In the genomic region with DNA sequence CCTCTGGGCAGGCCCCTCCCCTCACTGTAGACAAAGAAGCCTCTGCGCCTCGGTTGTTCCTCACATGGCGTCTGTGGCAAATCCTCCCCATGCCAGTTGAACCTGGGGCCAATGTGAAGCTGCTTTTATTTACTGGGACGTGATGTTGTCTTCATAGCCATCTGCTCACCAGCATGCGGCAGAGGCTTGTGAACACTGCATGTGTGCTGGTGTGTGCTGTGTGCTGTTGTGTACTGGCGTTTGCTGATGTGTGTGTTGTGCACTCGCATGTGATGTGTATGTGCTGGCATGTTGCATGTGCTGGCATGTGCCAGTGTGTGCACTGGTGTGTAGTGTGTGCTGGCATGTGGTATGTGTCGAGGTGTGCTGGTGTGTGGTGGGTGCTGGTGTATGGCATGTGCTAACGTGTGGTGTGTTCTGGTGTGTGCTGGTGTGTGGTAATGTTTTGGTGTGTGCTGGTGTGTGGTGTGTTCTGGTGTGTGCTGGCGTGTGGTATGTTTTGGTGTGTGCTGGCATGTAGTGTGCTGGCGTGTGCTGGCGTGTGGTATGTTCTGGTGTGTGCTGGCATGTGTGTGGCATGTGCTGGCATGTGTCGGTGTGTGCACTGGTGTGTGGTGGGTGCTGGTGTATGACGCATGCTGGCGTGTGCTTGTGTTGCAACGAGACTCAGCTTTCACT, we compare ENCODE assay signal across 8 cellular contexts. TPM values are rescaled to one million over a fixed set of nuclear protein-coding genes. Genes with fewer than 3 reads are reported as not detected.
A peak's percentile ranks its signal among the peaks of the same experiment; 100 is the strongest.
DNase-seq lines count a peak whose midpoint lies in the region; ATAC-seq, FAIRE-seq and TF ChIP-seq lines count a peak whose summit lies in the region.

No MANE protein-coding gene starts in this region.

- TF ChIP-seq EP300 in GM12878 (IDR thresholded peaks at IDR 0.05; ENCODE audit: borderline replicate concordance in 1 of 2, control insufficient read depth in 1 of 2, low read depth in 2 of 2, low read length in 2 of 2), result no peak

- H3K27me3 ChIP-seq in Caco-2 (replicated peaks; ENCODE audit: control insufficient read depth, insufficient read depth, low read length), result no peaks in the 10 kb centered on the region
- no peaks in the 10 kb centered on the region for H3K27me3 ChIP-seq in GM12878 (replicated peaks in 1 of 2; ENCODE audit: control insufficient read depth in 2 of 2, insufficient read depth in 2 of 2, low read length in 1 of 2)
- no peaks in the 10 kb centered on the region for H3K27me3 ChIP-seq in colonic mucosa

- H3K4me3 ChIP-seq in Caco-2 (ENCODE audit: low read depth, low read length), result no peak overlapping the region
- no peak overlapping the region for H3K4me3 ChIP-seq in GM12878
- no peak overlapping the region for H3K4me3 ChIP-seq in colonic mucosa

- SMC1A ChIA-PET in GM12878 (lab: Charles Lee; ENCODE audit: uncharacterized antibody, unreplicated experiment), result interaction anchor here (0.7 to 1.1 kb wide), 4 partner anchors 9 to 165 kb away, joined by 3 to 16 read pairs (median 4); no protein-coding TSS in a partner anchor

- H3K4me3 Mint-ChIP-seq in Caco-2 (ENCODE audit: unreplicated experiment) (no peak overlapping the region), HFFc6 (no peak overlapping the region), nephron (no peak overlapping the region)

- CTCF ChIA-PET in Caco-2 (lab: Charles Lee), result interaction anchor here (0.6 to 1.1 kb wide), 10 partner anchors 10 to 186 kb away, joined by 3 to 10 read pairs (median 4); no protein-coding TSS in a partner anchor
- CTCF ChIA-PET in GM12878 (lab: Yijun Ruan, JAX), result interaction anchor here (0.6 to 2.3 kb wide), 16 partner anchors 10 to 201 kb away, joined by 3 to 19 read pairs (median 4); no protein-coding TSS in a partner anchor

- H3K9ac ChIP-seq in GM12878 (ENCODE audit: control insufficient read depth, insufficient read depth, low read length), result no peak overlapping the region
- no peak overlapping the region for H3K9ac ChIP-seq in colonic mucosa (ENCODE audit: low read depth in 2 of 2, low read length in 2 of 2)

- H3K27ac ChIP-seq in GM12878 (ENCODE audit: control insufficient read depth, insufficient read depth) (no peak overlapping the region), colonic mucosa (no peak overlapping the region)

- peak overlapping the region; percentile 41; the same call in 1 of the 2 replicates for H3K4me2 ChIP-seq in GM12878 (ENCODE audit: control insufficient read depth, insufficient read depth)

- no peaks in the 10 kb centered on the region for H3K27me3 Mint-ChIP-seq in Caco-2 (ENCODE audit: insufficient read depth, unreplicated experiment)
- peaks cover 1% of the 10 kb centered on the region; the same call in 1 of the 2 replicates for H3K27me3 Mint-ChIP-seq in HFFc6 (ENCODE audit: insufficient read depth)
- H3K27me3 Mint-ChIP-seq in nephron (ENCODE audit: low read depth), result no peaks in the 10 kb centered on the region

- no peaks in the 10 kb centered on the region for H3K9me3 Mint-ChIP-seq in Caco-2 (ENCODE audit: unreplicated experiment)
- no peaks in the 10 kb centered on the region for H3K9me3 Mint-ChIP-seq in HFFc6
- no peaks in the 10 kb centered on the region for H3K9me3 Mint-ChIP-seq in nephron

- TF ChIP-seq CTCF in Caco-2 (IDR thresholded peaks at IDR 0.05; ENCODE audit: insufficient read depth in 1 of 2, low read depth in 1 of 2, low read length in 1 of 2, severe bottlenecking in 1 of 2, unreplicated experiment in 1 of 2), result no peak
- TF ChIP-seq CTCF in HFFc6 (IDR thresholded peaks at IDR 0.05), result no peak
- no peak for TF ChIP-seq CTCF in GM12878 (IDR thresholded peaks at IDR 0.05 in 2 of 3, conservative IDR thresholded peaks at IDR 0.05 in 1 of 3; ENCODE audit: control insufficient read depth in 2 of 3, extremely low read depth in 1 of 3, insufficient read depth in 1 of 3, low read depth in 3 of 3, low read length in 3 of 3)
- TF ChIP-seq CTCF in nephron (IDR thresholded peaks at IDR 0.05; ENCODE audit: unreplicated experiment in 3 of 3), result no peak
- no peak for TF ChIP-seq CTCF in colonic mucosa (IDR thresholded peaks at IDR 0.05)

- ATAC-seq in GM12878, result peak; percentile 51
- no peak for ATAC-seq in HG02981 (IDR thresholded peaks at IDR 0.05; ENCODE audit: unreplicated experiment)
- ATAC-seq in HG03196 (IDR thresholded peaks at IDR 0.05; ENCODE audit: unreplicated experiment), result no peak

- peak; percentile 54; the same call in 1 of the 2 replicates for TF ChIP-seq POLR2A in GM12878 (IDR thresholded peaks at IDR 0.05; ENCODE audit: low read depth, low read length)

- H3K36me3 ChIP-seq in Caco-2 (ENCODE audit: control insufficient read depth, insufficient read depth, low read length), result 0 out of 2 replicates have a peak, but pooled peaks cover 1% of the 10 kb centered on the region
- H3K36me3 ChIP-seq in GM12878 (ENCODE audit: control insufficient read depth in 2 of 2, insufficient read depth in 2 of 2, low read length in 1 of 2), result peaks cover 17 to 25% of the 10 kb centered on the region in 2 experiments; a peak in 3 of 4 replicates
- peaks cover 10% of the 10 kb centered on the region for H3K36me3 ChIP-seq in colonic mucosa

- intact Hi-C loops in Caco-2 (cut with micrococcal nuclease; ENCODE audit: unreplicated experiment), result loop anchor here (1.0 kb wide), 1 partner anchor 164 kb away; no protein-coding TSS in a partner anchor
- intact Hi-C loops in GM12878 (cut with micrococcal nuclease; ENCODE audit: unreplicated experiment), result loop anchor here (1.0 kb wide), 1 partner anchor 164 kb away; no protein-coding TSS in a partner anchor
- intact Hi-C loops in colonic mucosa (cut with DNase I), result loop anchor here (1.0 kb wide), 1 partner anchor 165 kb away; no protein-coding TSS in a partner anchor

- in situ Hi-C loops in GM12878 (cut with MboI), result loop anchor here (5.0 kb wide), 1 partner anchor 168 kb away; no protein-coding TSS in a partner anchor

- H3K9me3 ChIP-seq in Caco-2 (no peaks in the 10 kb centered on the region), GM12878 (replicated peaks; ENCODE audit: control insufficient read depth, insufficient read depth, low read length) (no peaks in the 10 kb centered on the region), colonic mucosa (no peaks in the 10 kb centered on the region)

- no peaks in the 10 kb centered on the region for H4K20me1 ChIP-seq in GM12878 (ENCODE audit: control insufficient read depth, insufficient read depth)

- BruUV-seq in Caco-2 (replicated peaks; lab: Mats Ljungman, UMichigan) (no TSS peak), GM12878 (replicated peaks; lab: Mats Ljungman, UMichigan) (no TSS peak)

- WGBS in GM12878 (ENCODE audit: insufficient coverage, insufficient replicate concordance, low lambda C conversion rate, missing lambda C conversion rate), result 78% methylated on average over 16 of the region's 16 CpGs

- DNase-seq in Caco-2 (no peak), HFFc6 (no peak), GM12878 (ENCODE audit: low read depth, low spot score) (no peak), colonic mucosa (no peak)
- DNase-seq in activated CD4-positive, CD25-positive, alpha-beta regulatory T cell treated with anti-CD3 and anti-CD28 coated beads, Interleukin-2, amount 50 U/mL, for 72 hours, result no peak

- H3K27ac Mint-ChIP-seq in Caco-2 (ENCODE audit: unreplicated experiment) (peak overlapping the region; percentile 29), HFFc6 (peak overlapping the region; percentile 71), nephron (peak overlapping the region in 2 of 3 experiments; percentile 2 to 51)

- RAD21 ChIA-PET in GM12878 (lab: Charles Lee; ENCODE audit: unreplicated experiment), result interaction anchor here (0.7 kb wide), 2 partner anchors 53 to 106 kb away, joined by 3 to 5 read pairs; no protein-coding TSS in a partner anchor

- TF ChIP-seq RAD21 in GM12878 (IDR thresholded peaks at IDR 0.05; ENCODE audit: insufficient read depth, low read depth, low read length), result no peak

- no peaks in the 10 kb centered on the region; the same call in none of the 2 replicates for H3K79me2 ChIP-seq in GM12878 (ENCODE audit: control insufficient read depth, insufficient read depth, low read length)

- H3K36me3 Mint-ChIP-seq in Caco-2 (ENCODE audit: insufficient read depth, unreplicated experiment), result peaks cover 8% of the 10 kb centered on the region
- H3K36me3 Mint-ChIP-seq in HFFc6 (ENCODE audit: low read depth), result peaks cover 5% of the 10 kb centered on the region; the same call in 1 of the 2 replicates
- H3K36me3 Mint-ChIP-seq in nephron (ENCODE audit: low read depth), result peaks cover 18% of the 10 kb centered on the region

- H2AFZ ChIP-seq in GM12878 (ENCODE audit: control insufficient read depth, low read depth, low read length), result no peak overlapping the region

- FAIRE-seq in GM12878 (lab: Jason Lieb, UNC), result no peak

- POLR2A ChIA-PET in Caco-2 (lab: Charles Lee), result no interaction called here
- POLR2A ChIA-PET in GM12878 (lab: Charles Lee), result no interaction called here

- H3K4me1 ChIP-seq in Caco-2, result no peaks in the 10 kb centered on the region
- peaks cover 6% of the 10 kb centered on the region for H3K4me1 ChIP-seq in GM12878 (ENCODE audit: control insufficient read depth, insufficient read depth, low read length)
- no peaks in the 10 kb centered on the region for H3K4me1 ChIP-seq in colonic mucosa

- H3K4me1 Mint-ChIP-seq in Caco-2 (ENCODE audit: low read depth, unreplicated experiment), result peaks cover 12% of the 10 kb centered on the region
- peaks cover 7% of the 10 kb centered on the region for H3K4me1 Mint-ChIP-seq in HFFc6 (ENCODE audit: low read depth)
- H3K4me1 Mint-ChIP-seq in nephron, result peaks cover 25% of the 10 kb centered on the region

TF ChIP-seq in GM12878, 131 proteins besides CTCF, POLR2A, EP300 and RAD21 (continues in another document):
- peak; percentile 99 for TF ChIP-seq HDGF (IDR thresholded peaks at IDR 0.05)

RNA-seq across cellular contexts. Expression of gene TRAPPC10, which starts 37.2 kb away (rescaled TPM):
- total RNA-seq in Caco-2 (2022) (43.4 and 49.4 TPM in 2 replicates), GM12878 (2014; rRNA removed) (31.0 and 40.9 TPM in 2 replicates), GM12878 (2014; rRNA removed; fragmentation: Illumina TruSeq; extraction: Trizol) (27.5 and 28.9 TPM in 2 replicates), GM12878 (2021) (34.4 and 39.6 TPM in 2 replicates), colonic mucosa (10 to 100 TPM; 46.6 to 50.2 TPM)
- 10 to 100 TPM; 24.1 to 29.4 (median 27.7) TPM for total RNA-seq in HFFc6 (2021; fragmentation: NEBNext Ultra II Directional; extraction: Animal tissue kit (Norgen Biotek cat#: 25700))
- 156 and 162 TPM in 2 replicates for total RNA-seq in GM12878 (2013; cell fraction: nucleolus; rRNA removed)
- 12.1 TPM for polyA plus RNA-seq in GM12878 (2011; ENCODE audit: low read depth)
- polyA plus RNA-seq in GM12878 (2011; rRNA removed) (24.5 and 38.7 TPM in 2 replicates), GM12878 (2014; fragmentation: Illumina TruSeq; extraction: Trizol) (33.9 and 34.8 TPM in 2 replicates), GM12878 (2014; fragmentation: Nextera tagmentation; extraction: Ambion mirVana) (1 to 10 TPM; 1.1 to 2.5 TPM), GM12878 (2014; rRNA removed) (27.5 and 28.4 TPM in 2 replicates), GM12878 (2016; fragmentation: Nextera tagmentation; extraction: Ambion mirVana) (10 to 100 TPM in 1 of 2 experiments, 1 to 10 TPM in 1; 5.9 to 14.3 TPM)
- 28.0 and 29.3 TPM in 2 replicates for polyA plus RNA-seq in GM12878 (2011; cell fraction: cytosol; rRNA removed)
- polyA plus RNA-seq in GM12878 (2011; cell fraction: nucleus; rRNA removed), result 85.3 and 93.6 TPM in 2 replicates
- 15.4 and 19.3 TPM in 2 replicates for polyA plus RNA-seq in GM12878 (2012)
- 35.3 and 39.6 TPM in 2 replicates for polyA minus RNA-seq in GM12878 (2011; rRNA and poly(A)+ RNA removed)
- 18.2 and 19.4 TPM in 2 replicates for polyA minus RNA-seq in GM12878 (2011; cell fraction: cytosol; rRNA and poly(A)+ RNA removed)
- 28.7 and 56.4 TPM in 2 replicates for polyA minus RNA-seq in GM12878 (2011; cell fraction: nucleus; rRNA and poly(A)+ RNA removed)
